ENCODE assay signal across 8 cellular contexts in the genomic region with DNA sequence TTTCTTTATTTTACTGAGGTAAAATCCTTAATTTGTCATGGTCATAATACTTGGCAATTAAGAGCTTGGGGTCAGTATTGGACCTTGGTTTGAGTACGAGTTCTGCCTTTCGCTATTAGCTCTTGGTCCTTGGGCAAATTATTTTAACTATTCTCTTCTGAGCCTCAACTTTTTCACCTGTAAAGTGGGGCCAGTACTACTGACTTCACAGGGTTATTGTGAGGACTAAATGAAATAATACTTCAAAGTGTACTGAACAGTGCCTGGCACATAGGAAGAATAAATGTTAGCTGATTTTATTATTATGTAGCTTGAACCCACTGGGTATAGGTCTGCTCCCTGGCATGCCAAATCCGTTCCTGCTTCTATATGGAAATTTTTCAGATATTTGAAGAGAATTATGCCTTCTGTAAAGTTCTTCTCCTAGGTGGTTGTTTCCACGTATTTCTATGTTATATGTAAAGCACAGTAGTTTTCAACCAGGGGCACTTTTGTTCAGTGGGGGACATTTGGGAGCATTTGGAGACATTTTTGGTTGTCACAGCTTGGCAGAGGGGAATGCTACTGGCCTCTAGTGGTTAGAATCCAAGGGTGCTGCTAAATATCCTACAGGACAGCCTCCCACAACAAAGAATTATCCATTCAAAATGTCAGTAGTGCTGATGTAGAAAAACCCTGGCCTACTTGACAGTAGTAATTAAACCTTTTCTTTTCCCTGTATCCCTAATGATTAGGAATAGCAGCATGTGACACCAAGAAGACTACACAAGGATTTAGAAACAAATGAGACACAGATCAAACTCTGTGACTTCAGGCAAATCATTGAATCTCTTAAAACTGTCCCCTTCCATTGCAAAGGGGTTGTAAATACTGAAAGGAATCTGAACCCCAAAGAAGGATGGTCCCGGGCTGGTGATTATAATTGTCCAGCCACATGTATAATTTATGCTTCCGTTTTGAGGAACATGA. TPM values are rescaled to one million over a fixed set of nuclear protein-coding genes. Genes with fewer than 3 reads are reported as not detected.
A peak's percentile ranks its signal among the peaks of the same experiment; 100 is the strongest.
DNase-seq lines count a peak whose midpoint lies in the region; ATAC-seq and TF ChIP-seq lines count a peak whose summit lies in the region.

No MANE protein-coding gene starts in this region.

- no peaks in the 10 kb centered on the region for H3K27me3 ChIP-seq in A673 (replicated peaks; ENCODE audit: insufficient read depth, low read depth, low read length, poor library complexity)
- no peaks in the 10 kb centered on the region for H3K27me3 ChIP-seq in brain microvascular endothelial cell (replicated peaks)
- no peaks in the 10 kb centered on the region for H3K27me3 ChIP-seq in lung (ENCODE audit: control insufficient read depth, insufficient read depth)

- H3K4me3 ChIP-seq in A673 (ENCODE audit: low read depth, low read length, poor library complexity, severe bottlenecking), result no peak overlapping the region
- H3K4me3 ChIP-seq in brain microvascular endothelial cell (ENCODE audit: low read depth, low read length), result no peak overlapping the region
- H3K4me3 ChIP-seq in lung, result no peak overlapping the region

- BruUV-seq in A673 (replicated peaks; lab: Mats Ljungman, UMichigan), result no TSS peak

- peak overlapping the region; percentile 59 for H3K27ac ChIP-seq in A673 (ENCODE audit: low read depth, low read length, poor library complexity, severe bottlenecking)
- H3K27ac ChIP-seq in brain microvascular endothelial cell, result no peak overlapping the region
- no peak overlapping the region for H3K27ac ChIP-seq in lung (ENCODE audit: low read depth in 1 of 2, low read length in 1 of 2)

- H3K36me3 ChIP-seq in A673 (ENCODE audit: insufficient read depth, low read length, poor library complexity, severe bottlenecking), result no peaks in the 10 kb centered on the region
- H3K36me3 ChIP-seq in brain microvascular endothelial cell (replicated peaks), result no peaks in the 10 kb centered on the region
- no peaks in the 10 kb centered on the region for H3K36me3 ChIP-seq in lung (ENCODE audit: control insufficient read depth in 2 of 2, insufficient read depth in 2 of 2, low read length in 2 of 2)

- POLR2A ChIA-PET in A673 (lab: Charles Lee; ENCODE audit: low non-redundant PET), result no interaction called here

- H3K9me3 ChIP-seq in A673 (ENCODE audit: low read depth, low read length, poor library complexity, severe bottlenecking), result no peaks in the 10 kb centered on the region
- H3K9me3 ChIP-seq in lung (ENCODE audit: control insufficient read depth in 2 of 2, insufficient read depth in 1 of 2, low read length in 1 of 2), result no peaks in the 10 kb centered on the region

- peak; percentile 73 for DNase-seq in A673 (ENCODE audit: low spot score)
- peak; percentile 60 for DNase-seq in EH (ENCODE audit: low read depth)
- peak; percentile 65 for DNase-seq in NCI-H1694 treated with DMSO at 0.1 percent for 48 hours (lab: John Stamatoyannopoulos, UW)
- peak; percentile 47 for DNase-seq in brain microvascular endothelial cell
- no peak for DNase-seq in lung (ENCODE audit: low spot score)
- no peak for DNase-seq in activated T-cell treated with anti-CD3 and anti-CD28 coated beads, Interleukin-2, amount 50 U/mL, for 48 hours

- peaks cover 19% of the 10 kb centered on the region for H3K4me1 ChIP-seq in A673 (ENCODE audit: insufficient read depth, low read length, poor library complexity, severe bottlenecking)
- H3K4me1 ChIP-seq in lung (ENCODE audit: control insufficient read depth in 2 of 2, insufficient read depth in 2 of 2, low read length in 2 of 2), result peaks cover 5 to 18% of the 10 kb centered on the region in 2 donors

- in situ Hi-C loops in brain microvascular endothelial cell (cut with HindIII; ENCODE audit: low pct_ligation_motif_present, low sequenced_read_pairs), result no loop called here

- 67 to 71% methylated on average over 6 of the region's 6 CpGs for WGBS in lung, 2 donors

- CTCF ChIA-PET in A673 (lab: Charles Lee), result interaction anchor here (1.2 kb wide), 1 partner anchor 37 kb away, joined by 4 read pairs; no protein-coding TSS in a partner anchor

- ATAC-seq in lung (ENCODE audit: insufficient read depth, low FRiP score) (no peak), HG02623 (IDR thresholded peaks at IDR 0.05; ENCODE audit: unreplicated experiment) (no peak), GM18868 (IDR thresholded peaks at IDR 0.05; ENCODE audit: unreplicated experiment) (no peak)

- intact Hi-C loops in A673 (cut with micrococcal nuclease; ENCODE audit: unreplicated experiment), result loop anchor here (10.0 kb wide), 1 partner anchor 188 kb away; a partner anchor contains a TSS

- peak; percentile 87 for TF ChIP-seq CTCF in A673 (conservative IDR thresholded peaks at IDR 0.05; ENCODE audit: low read depth, low read length)
- TF ChIP-seq CTCF in brain microvascular endothelial cell (IDR thresholded peaks at IDR 0.05; ENCODE audit: low read depth, low read length, missing control alignments), result peak; percentile 88
- TF ChIP-seq CTCF in lung (IDR thresholded peaks at IDR 0.05; ENCODE audit: control extremely low read depth, extremely low read depth), result peak; percentile 27

RNA-seq across cellular contexts. Expression of a gene that starts 4.5 kb away (rescaled TPM):
- 29.1 and 31.2 TPM in 2 replicates for total RNA-seq in A673 (2021)
- total RNA-seq in lung, result 10 to 100 TPM; 27.7 to 62.2 TPM
- polyA plus RNA-seq in lung, result 10 to 100 TPM; 14.8 to 19.1 TPM

RNA-seq across cellular contexts. Expression of a gene that starts 56.3 kb away (rescaled TPM):
- total RNA-seq in A673 (2021), result 93.1 and 93.6 TPM in 2 replicates
- total RNA-seq in lung, result 10 to 100 TPM; 38.7 to 62.7 TPM
- 10 to 100 TPM; 22.4 to 24.9 TPM for polyA plus RNA-seq in lung

Comparison
In these comparisons a context has a peak if more than half of its experiments do, and no peak if none do; other contexts are left out.
1. DNase-seq: peak in A673 (single experiment), EH (single experiment), NCI-H1694 treated with DMSO at 0.1 percent for 48 hours (single experiment) and brain microvascular endothelial cell (single experiment); none in lung (single experiment) and activated T-cell treated with anti-CD3 and anti-CD28 coated beads, Interleukin-2, amount 50 U/mL, for 48 hours (0 of 2).
2. CTCF ChIP-seq: peak in every context shown above with its lines; median percentile 88 in brain microvascular endothelial cell; 87 in A673; 27 in lung.